13 cellular contexts compared by ENCODE assay signal in genomic region chr13:113845723-113846638, GRCh38. TPM values are rescaled to one million over a fixed set of nuclear protein-coding genes. Genes with fewer than 3 reads are reported as not detected.
DNase-seq lines count a peak whose midpoint lies in the region; ATAC-seq and TF ChIP-seq lines count a peak whose summit lies in the region.
"Had no signal": no experiment of that assay in that cellular context is flagged by ENCODE, and none has a peak within 500 bp of the region (broad histone marks: within the 10 kb centered on the region; RNA-seq: fewer than 3 reads in every experiment).

No MANE protein-coding gene starts in this region.

- H3K79me2 ChIP-seq in GM23248 (ENCODE audit: insufficient read depth): peaks cover 100% of the 10 kb centered on the region

- peaks cover 63% of the 10 kb centered on the region for H3F3A ChIP-seq in GM23248 (ENCODE audit: insufficient read depth)

- no peak for TF ChIP-seq EP300 in transverse colon (IDR thresholded peaks at IDR 0.05; ENCODE audit: low read depth)

- ATAC-seq in Right ventricle myocardium superior (ENCODE audit: poor library complexity): no peak
- ATAC-seq: Panc1 had no signal

- no peaks in the 10 kb centered on the region for H3K9me2 ChIP-seq in GM23248 (ENCODE audit: insufficient read depth)

- peaks cover 2 to 27% (median 24%) of the 10 kb centered on the region in 4 donors for H3K4me1 ChIP-seq in transverse colon
- peaks cover 15% of the 10 kb centered on the region; the same call in 1 of the 2 replicates for H3K4me1 ChIP-seq in GM23248 (ENCODE audit: insufficient read depth)

- no peak overlapping the region for H3K4me2 ChIP-seq in GM23248 (ENCODE audit: unreplicated experiment)

- DNase-seq in cardiac septum (ENCODE audit: low spot score) (peak; percentile 67), Right ventricle myocardium superior (no peak), WERI-Rb-1 (peak; percentile 5), kidney glomerular epithelial cell (lab: John Stamatoyannopoulos, UW) (peak; percentile 57), transverse colon (peak; percentile 3), inferior parietal cortex (ENCODE audit: extremely low spot score) (no peak), NCI-H526 (lab: John Stamatoyannopoulos, UW) (no peak), GM23248 (no peak)
- DNase-seq: activated CD8-positive, alpha-beta memory T cell treated with anti-CD3 and anti-CD28 coated beads for 24 hours; stimulated activated CD4-positive, alpha-beta T cell treated with anti-CD3 and anti-CD28 coated beads, Interleukin-2, amount 100 ng/mL, for 24 hours; T1000 had no signal

- 84 to 88% methylated on average over 21 to 30 of the region's 30 CpGs for WGBS in transverse colon (ENCODE audit: low coverage in 1 of 2), 2 donors
- WGBS in GM23248 (ENCODE audit: low coverage in 1 of 2, low lambda C conversion rate in 2 of 2, missing lambda C conversion rate in 2 of 2), 2 experiments: 88 to 89% methylated on average over 30 of the region's 30 CpGs

- in situ Hi-C loops in transverse colon (cut with MboI; ENCODE audit: low pct_ligation_motif_present in 1 of 4, low pct_unique_long_range_greater_than_20kb in 1 of 4, low sequenced_read_pairs in 3 of 4) (no loop called here), GM23248 (cut with MboI) (no loop called here)

- H3K36me3 ChIP-seq in WERI-Rb-1 (peaks cover 25% of the 10 kb centered on the region), transverse colon (peaks cover 0 to 5% (median 0%) of the 10 kb centered on the region in 4 donors), GM23248 (ENCODE audit: low read depth) (peaks cover 71% of the 10 kb centered on the region)

- H3K9me3 ChIP-seq in WERI-Rb-1 (ENCODE audit: severe bottlenecking) (no peaks in the 10 kb centered on the region), transverse colon (no peaks in the 10 kb centered on the region), GM23248 (ENCODE audit: low read depth) (no peaks in the 10 kb centered on the region)

- intact Hi-C loops in cardiac septum (cut with DNase I) (loop anchor here (10.0 kb wide), 1 partner anchor 279 kb away; no protein-coding TSS in a partner anchor), Right ventricle myocardium superior (cut with DNase I) (no loop called here), transverse colon (cut with DNase I; ENCODE audit: low total_unique reads) (no loop called here)

- no peak overlapping the region for H3K4me3 ChIP-seq in WERI-Rb-1 (ENCODE audit: low read depth, low read length)
- no peak overlapping the region for H3K4me3 ChIP-seq in transverse colon
- H3K4me3 ChIP-seq in GM23248: no peak overlapping the region
- H3K4me3 ChIP-seq: coronary artery had no signal

- no peak overlapping the region for H2AFZ ChIP-seq in GM23248

- TF ChIP-seq POLR2A in transverse colon (IDR thresholded peaks at IDR 0.05): no peak

- no peak for TF ChIP-seq CTCF in WERI-Rb-1 (IDR thresholded peaks at IDR 0.05; ENCODE audit: low read depth, low read length)
- no peak for TF ChIP-seq CTCF in transverse colon (IDR thresholded peaks at IDR 0.05)

- H3K27ac ChIP-seq in WERI-Rb-1: no peak overlapping the region
- no peak overlapping the region for H3K27ac ChIP-seq in transverse colon
- H3K27ac ChIP-seq in GM23248: no peak overlapping the region
- H3K27ac ChIP-seq: coronary artery had no signal

- no peak overlapping the region for H3K9ac ChIP-seq in GM23248

- H3K27me3 ChIP-seq in WERI-Rb-1 (ENCODE audit: insufficient read depth, low read depth, severe bottlenecking) (no peaks in the 10 kb centered on the region), transverse colon (no peaks in the 10 kb centered on the region), GM23248 (replicated peaks; ENCODE audit: insufficient read depth) (no peaks in the 10 kb centered on the region)

- peaks cover 17% of the 10 kb centered on the region for H4K20me1 ChIP-seq in GM23248 (ENCODE audit: insufficient read depth)

RNA-seq across cellular contexts. Expression of gene GAS6, which starts 17.9 kb away (rescaled TPM):
- total RNA-seq in cardiac septum (201 TPM), Right ventricle myocardium superior (181 TPM), transverse colon (100 to 1,000 TPM; 152 to 284 (median 169) TPM)
- 998 and 1,035 TPM in 2 replicates for total RNA-seq in GM23248 (2014; rRNA removed; shearing (Covaris generic))
- polyA plus RNA-seq in GM23248 (2016; fragmentation: Nextera tagmentation; extraction: Ambion mirVana): 822 and 865 TPM in 2 replicates

Comparison
In these comparisons a context has a peak if more than half of its experiments do, and no peak if none do; other contexts are left out.
1. DNase-seq: peak in cardiac septum (single experiment), WERI-Rb-1 (single experiment), kidney glomerular epithelial cell (single experiment) and transverse colon (single experiment); none in Right ventricle myocardium superior (single experiment), inferior parietal cortex (single experiment), NCI-H526 (0 of 2) and GM23248 (single experiment).